Comparison of ENCODE assay signal across 10 cellular contexts in the genomic region with DNA sequence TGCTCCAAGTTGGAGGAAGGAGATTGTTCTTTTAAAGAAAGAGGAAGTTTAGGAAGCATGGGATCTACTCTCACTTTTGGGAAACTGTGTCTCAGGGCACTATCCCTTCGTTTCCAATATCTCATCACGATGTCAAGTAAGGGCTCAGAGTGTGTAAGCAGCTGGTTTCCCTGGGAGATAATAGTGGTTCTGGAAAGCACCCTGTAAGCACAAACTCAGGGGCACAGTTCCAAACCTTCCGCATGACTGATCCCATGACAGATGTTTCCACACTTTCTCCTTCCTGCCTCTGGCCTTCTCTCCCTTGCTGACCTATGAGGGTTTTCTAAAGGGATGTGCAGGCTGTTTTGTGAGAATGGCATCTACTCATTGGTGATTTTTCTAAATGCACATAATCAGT. TPM values are rescaled to one million over a fixed set of nuclear protein-coding genes. Genes with fewer than 3 reads are reported as not detected.
A peak's percentile ranks its signal among the peaks of the same experiment; 100 is the strongest.
DNase-seq lines count a peak whose midpoint lies in the region; ATAC-seq and TF ChIP-seq lines count a peak whose summit lies in the region.
"Had no signal": no experiment of that assay in that cellular context is flagged by ENCODE, and none has a peak within 500 bp of the region (broad histone marks: within the 10 kb centered on the region; RNA-seq: fewer than 3 reads in every experiment).

No MANE protein-coding gene starts in this region.

- TF ChIP-seq CTCF in IMR-90 (conservative IDR thresholded peaks at IDR 0.05; ENCODE audit: low read depth, low read length) (no peak), lower leg skin (IDR thresholded peaks at IDR 0.05) (no peak), testis (IDR thresholded peaks at IDR 0.05) (no peak)

- in situ Hi-C loops in IMR-90 (cut with MboI; ENCODE audit: low sequenced_read_pairs), result no loop called here

- TF ChIP-seq RAD21 in IMR-90 (IDR thresholded peaks at IDR 0.05; ENCODE audit: low read length), result no peak

- H3K9me1 ChIP-seq in IMR-90 (ENCODE audit: insufficient read depth, low read length), result no peaks in the 10 kb centered on the region

- peak; percentile 71 for DNase-seq in IMR-90
- peak; percentile 79 to 96 for DNase-seq in dermis microvascular lymphatic vessel endothelial cell (ENCODE audit: low read depth in 2 of 2)
- DNase-seq in lower leg skin (ENCODE audit: low spot score in 2 of 2), result peak; percentile 88 to 96
- peak; percentile 52 for DNase-seq in testis
- DNase-seq: T-helper 9 cell had no signal

- no peaks in the 10 kb centered on the region; the same call in 1 of the 2 replicates for H3K27me3 ChIP-seq in IMR-90 (ENCODE audit: control insufficient read depth, insufficient read depth, low read length)
- H3K27me3 ChIP-seq in testis, result no peaks in the 10 kb centered on the region

- H4K20me1 ChIP-seq in IMR-90 (ENCODE audit: insufficient read depth, low read length), result no peaks in the 10 kb centered on the region

- H2AK9ac ChIP-seq in IMR-90 (replicated peaks; ENCODE audit: low read depth, low read length, poor library complexity), result no peak overlapping the region

- dilution Hi-C loops in IMR-90 (cut with HindIII; ENCODE audit: low sequenced_read_pairs, unreplicated experiment), result no loop called here

- no peak overlapping the region for H3K56ac ChIP-seq in IMR-90 (ENCODE audit: extremely low read depth, insufficient read depth, low read length)

- POLR2A ChIA-PET in IMR-90 (lab: Charles Lee; ENCODE audit: unreplicated experiment), result no interaction called here

- BruUV-seq in IMR-90 (replicated peaks; lab: Mats Ljungman, UMichigan), result no TSS peak

- H3K23ac ChIP-seq in IMR-90 (ENCODE audit: low read depth, low read length), result no peak overlapping the region

- no peak overlapping the region for H3K14ac ChIP-seq in IMR-90 (replicated peaks; ENCODE audit: low read depth, low read length)

- no peaks in the 10 kb centered on the region for H3K36me3 ChIP-seq in IMR-90 (ENCODE audit: control insufficient read depth, insufficient read depth, low read length)
- H3K36me3 ChIP-seq in testis (ENCODE audit: low read depth, missing control alignments), result no peaks in the 10 kb centered on the region

- no peak overlapping the region for H2BK20ac ChIP-seq in IMR-90 (ENCODE audit: low read depth, low read length)

- no peak overlapping the region for H3K18ac ChIP-seq in IMR-90 (ENCODE audit: low read depth, low read length)

- H3K4me3 ChIP-seq in IMR-90 (ENCODE audit: insufficient read depth, low read depth, low read length) (no peak overlapping the region), lower leg skin (ENCODE audit: low read depth, poor library complexity, severe bottlenecking) (no peak overlapping the region), testis (no peak overlapping the region)

- no peak overlapping the region for H4K8ac ChIP-seq in IMR-90 (ENCODE audit: low read depth in 2 of 2, low read length in 2 of 2)

- no peak overlapping the region for H2AFZ ChIP-seq in IMR-90 (replicated peaks; ENCODE audit: low read length, poor library complexity)

- peaks cover 3% of the 10 kb centered on the region; the same call in 1 of the 2 replicates for H3K4me1 ChIP-seq in IMR-90 (ENCODE audit: control insufficient read depth, insufficient read depth, low read length)
- H3K4me1 ChIP-seq in testis, result peaks cover 7% of the 10 kb centered on the region

- H3K27ac ChIP-seq in IMR-90 (ENCODE audit: insufficient read depth, low read length) (no peak overlapping the region), testis (no peak overlapping the region)

- TF ChIP-seq POLR2A in IMR-90 (IDR thresholded peaks at IDR 0.05; ENCODE audit: low read depth, low read length), result no peak
- no peak for TF ChIP-seq POLR2A in lower leg skin (IDR thresholded peaks at IDR 0.05)
- TF ChIP-seq POLR2A in testis (IDR thresholded peaks at IDR 0.05), result no peak

- H4K5ac ChIP-seq in IMR-90 (ENCODE audit: low read depth, low read length), result no peak overlapping the region

- no peak overlapping the region for H3K4me2 ChIP-seq in IMR-90 (ENCODE audit: low read depth, low read length)

- H2AK5ac ChIP-seq in IMR-90 (ENCODE audit: low read depth, low read length), result no peak overlapping the region

- no CpG with 5 or more reads among the region's 3 CpGs for WGBS in IMR-90 (ENCODE audit: extremely low coverage in 2 of 2, insufficient read length in 1 of 2), 2 experiments
- WGBS in lower leg skin, 2 donors, result 8 to 21% methylated on average over 3 of the region's 3 CpGs
- WGBS in testis, 2 donors, result 48 to 60% methylated on average over 3 of the region's 3 CpGs

- no peaks in the 10 kb centered on the region for H3K79me1 ChIP-seq in IMR-90 (ENCODE audit: low read depth in 1 of 2, low read length in 2 of 2)

- no peak overlapping the region for H4K91ac ChIP-seq in IMR-90 (ENCODE audit: insufficient read depth, low read depth, low read length)

- ATAC-seq in IMR-90 (ENCODE audit: low read depth) (no peak; the same call in 1 of the 2 replicates), HG02973 (IDR thresholded peaks at IDR 0.05; ENCODE audit: unreplicated experiment) (no peak), HG03520 (IDR thresholded peaks at IDR 0.05; ENCODE audit: unreplicated experiment) (no peak), GM21515 (IDR thresholded peaks at IDR 0.05; ENCODE audit: unreplicated experiment) (no peak), HG03439 (IDR thresholded peaks at IDR 0.05; ENCODE audit: unreplicated experiment) (no peak)

- H2BK15ac ChIP-seq in IMR-90 (ENCODE audit: low read depth, low read length), result no peak overlapping the region

- H3K4ac ChIP-seq in IMR-90 (ENCODE audit: low read depth, low read length), result no peak overlapping the region

- H3K9me3 ChIP-seq in IMR-90 (ENCODE audit: control insufficient read depth, insufficient read depth, low read length), result no peaks in the 10 kb centered on the region
- H3K9me3 ChIP-seq in testis, result no peaks in the 10 kb centered on the region

- intact Hi-C loops in IMR-90 (cut with micrococcal nuclease), result no loop called here
- intact Hi-C loops in lower leg skin (cut with DNase I; ENCODE audit: low total_unique reads), result no loop called here
- intact Hi-C loops in testis (cut with DNase I; ENCODE audit: low total_unique reads), result no loop called here

- no peak overlapping the region for H2BK5ac ChIP-seq in IMR-90 (ENCODE audit: low read depth, low read length, poor library complexity, severe bottlenecking)

- no peak overlapping the region for H2BK120ac ChIP-seq in IMR-90 (ENCODE audit: low read depth, low read length)

- no peak overlapping the region for H3K9ac ChIP-seq in IMR-90 (ENCODE audit: low read depth, low read length)

- CTCF ChIA-PET in IMR-90 (lab: Yijun Ruan, JAX), result no interaction called here

TF ChIP-seq in IMR-90, 13 proteins besides CTCF, POLR2A, EP300 and RAD21:
- TF ChIP-seq CEBPB (IDR thresholded peaks at IDR 0.05; ENCODE audit: low read depth, low read length) (no peak), BHLHE40 (IDR thresholded peaks at IDR 0.05; ENCODE audit: low read depth, low read length) (no peak), NFE2L2 (IDR thresholded peaks at IDR 0.05; ENCODE audit: low read depth, low read length) (no peak), CHD1 (IDR thresholded peaks at IDR 0.05; ENCODE audit: low read depth, low read length) (no peak), MAFK (IDR thresholded peaks at IDR 0.05; ENCODE audit: low read depth, low read length) (no peak), SMC3 (IDR thresholded peaks at IDR 0.05; ENCODE audit: low read depth, low read length) (no peak), RFX5 (IDR thresholded peaks at IDR 0.05; ENCODE audit: low read depth, low read length) (no peak), MXI1 (IDR thresholded peaks at IDR 0.05; ENCODE audit: borderline replicate concordance, low read depth, low read length) (no peak), MAZ (IDR thresholded peaks at IDR 0.05; ENCODE audit: borderline replicate concordance, low read depth, low read length) (no peak)
- TF ChIP-seq, protein P1, sequence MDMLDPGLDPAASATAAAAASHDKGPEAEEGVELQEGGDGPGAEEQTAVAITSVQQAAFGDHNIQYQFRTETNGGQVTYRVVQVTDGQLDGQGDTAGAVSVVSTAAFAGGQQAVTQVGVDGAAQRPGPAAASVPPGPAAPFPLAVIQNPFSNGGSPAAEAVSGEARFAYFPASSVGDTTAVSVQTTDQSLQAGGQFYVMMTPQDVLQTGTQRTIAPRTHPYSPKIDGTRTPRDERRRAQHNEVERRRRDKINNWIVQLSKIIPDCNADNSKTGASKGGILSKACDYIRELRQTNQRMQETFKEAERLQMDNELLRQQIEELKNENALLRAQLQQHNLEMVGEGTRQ (IDR thresholded peaks at IDR 0.05; ENCODE audit: low read depth, low read length), result no peak
- TF ChIP-seq, protein P2, sequence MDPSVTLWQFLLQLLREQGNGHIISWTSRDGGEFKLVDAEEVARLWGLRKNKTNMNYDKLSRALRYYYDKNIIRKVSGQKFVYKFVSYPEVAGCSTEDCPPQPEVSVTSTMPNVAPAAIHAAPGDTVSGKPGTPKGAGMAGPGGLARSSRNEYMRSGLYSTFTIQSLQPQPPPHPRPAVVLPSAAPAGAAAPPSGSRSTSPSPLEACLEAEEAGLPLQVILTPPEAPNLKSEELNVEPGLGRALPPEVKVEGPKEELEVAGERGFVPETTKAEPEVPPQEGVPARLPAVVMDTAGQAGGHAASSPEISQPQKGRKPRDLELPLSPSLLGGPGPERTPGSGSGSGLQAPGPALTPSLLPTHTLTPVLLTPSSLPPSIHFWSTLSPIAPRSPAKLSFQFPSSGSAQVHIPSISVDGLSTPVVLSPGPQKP (IDR thresholded peaks at IDR 0.05; ENCODE audit: borderline replicate concordance, low read depth, low read length), result no peak

RNA-seq across cellular contexts. Expression of a gene that starts 33.9 kb away (rescaled TPM):
- 0.72 and 0.83 TPM in 2 replicates for total RNA-seq in IMR-90 (2012; rRNA removed)
- polyA plus RNA-seq in IMR-90 (2012; rRNA removed), result 0.14 and 0.50 TPM in 2 replicates
- polyA plus RNA-seq in IMR-90 (2012; cell fraction: cytosol; rRNA removed), result 0.11 and 0.35 TPM in 2 replicates
- polyA plus RNA-seq in IMR-90 (2012; cell fraction: nucleus; rRNA removed; ENCODE audit: low replicate concordance), result 0.32 and 0.88 TPM in 2 replicates
- 0.38 and 0.90 TPM in 2 replicates for total RNA-seq in dermis microvascular lymphatic vessel endothelial cell
- total RNA-seq in lower leg skin, result 10 to 100 TPM in 3 of 4 donors, 1 to 10 TPM in 1; 9.1 to 40.4 (median 21.8) TPM
- 10 to 100 TPM in 1 of 2 donors, 1 to 10 TPM in 1; 8.3 to 21.3 TPM for total RNA-seq in testis
- 49.6 TPM for polyA plus RNA-seq in testis (ENCODE audit: insufficient read depth, low read depth, low replicate concordance)
- total RNA-seq: neural crest cell had no signal
